18 cellular contexts compared by ENCODE assay signal in the genomic region with DNA sequence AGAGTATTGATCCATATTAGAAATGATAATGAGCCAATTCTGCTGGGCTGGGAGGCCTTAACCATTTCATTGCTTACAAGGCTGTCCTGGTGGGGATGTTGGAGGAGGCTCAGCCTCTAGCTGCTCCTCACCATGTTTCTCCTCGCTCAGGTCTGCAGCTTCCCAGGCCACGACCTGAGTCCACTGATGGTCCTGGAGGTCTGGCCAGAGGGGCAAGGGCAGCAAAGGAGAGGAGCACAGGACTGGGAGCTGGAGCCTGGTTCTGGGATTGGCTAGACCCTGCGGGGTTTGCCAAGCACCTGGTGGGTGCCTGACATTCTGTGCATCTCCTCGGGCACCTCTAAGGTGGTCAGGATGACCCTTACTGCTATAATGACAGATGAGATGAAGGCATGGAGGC.
DNase-seq lines count a peak whose midpoint lies in the region; ATAC-seq and TF ChIP-seq lines count a peak whose summit lies in the region.
"Had no signal": no experiment of that assay in that cellular context is flagged by ENCODE, and none has a peak within 500 bp of the region (broad histone marks: within the 10 kb centered on the region; RNA-seq: fewer than 3 reads in every experiment).

No MANE protein-coding gene starts in this region.

- TF ChIP-seq POLR2A in vagina (IDR thresholded peaks at IDR 0.05): no peak

- H3K4me3 Mint-ChIP-seq in chondrocyte (ENCODE audit: unreplicated experiment) (no peak overlapping the region), neural crest cell (peak overlapping the region; percentile 37)
- H3K4me3 Mint-ChIP-seq: CD8-positive, alpha-beta T cell; HFFc6 had no signal

- H3K4me3 ChIP-seq in upper lobe of right lung: no peak overlapping the region
- no peak overlapping the region for H3K4me3 ChIP-seq in vagina
- H3K4me3 ChIP-seq: BLaER1 had no signal

- H3K9me3 ChIP-seq in upper lobe of right lung (peaks cover 7% of the 10 kb centered on the region), vagina (peaks cover 4% of the 10 kb centered on the region)

- no peak overlapping the region for H3K27ac ChIP-seq in upper lobe of right lung
- H3K27ac ChIP-seq in vagina: no peak overlapping the region
- H3K27ac ChIP-seq: BLaER1 had no signal

- H3K36me3 Mint-ChIP-seq in chondrocyte (ENCODE audit: low read depth) (peaks cover 5% of the 10 kb centered on the region), neural crest cell (ENCODE audit: low read depth) (peaks cover 7% of the 10 kb centered on the region)
- H3K36me3 Mint-ChIP-seq: CD8-positive, alpha-beta T cell had no signal

- H3K36me3 ChIP-seq in upper lobe of right lung (no peaks in the 10 kb centered on the region), vagina (no peaks in the 10 kb centered on the region)
- H3K36me3 ChIP-seq: BLaER1 had no signal

- DNase-seq in Right ventricle myocardium inferior (ENCODE audit: missing footprints) (peak; percentile 8), cardiac septum (ENCODE audit: low spot score) (no peak), chondrocyte (ENCODE audit: low spot score) (peak; percentile 42), neural crest cell (ENCODE audit: low read depth, low spot score) (no peak), upper lobe of right lung (peak; percentile 40), NCI-H774 (lab: John Stamatoyannopoulos, UW) (no peak), vagina (ENCODE audit: extremely low spot score in 2 of 2) (no peak)
- DNase-seq: 8988T; Calu3; CD8-positive, alpha-beta T cell; DMS79 treated with DMSO at 0.1 percent for 48 hours; GF-D8; GOT3; H7; HFFc6 had no signal

- H3K27ac Mint-ChIP-seq in chondrocyte (ENCODE audit: unreplicated experiment) (no peak overlapping the region), neural crest cell (ENCODE audit: unreplicated experiment) (no peak overlapping the region)
- H3K27ac Mint-ChIP-seq: CD8-positive, alpha-beta T cell; HFFc6 had no signal

- H3K9me3 Mint-ChIP-seq in chondrocyte (ENCODE audit: low read depth): peaks cover 25% of the 10 kb centered on the region
- peaks cover 19% of the 10 kb centered on the region for H3K9me3 Mint-ChIP-seq in neural crest cell

- ATAC-seq in Right ventricle myocardium inferior: no peak
- no peak for ATAC-seq in upper lobe of right lung
- no peak for ATAC-seq in GM21528 (IDR thresholded peaks at IDR 0.05; ENCODE audit: low FRiP score, unreplicated experiment)
- ATAC-seq: CD8-positive, alpha-beta T cell; HCT116 had no signal

- no peaks in the 10 kb centered on the region for H3K27me3 Mint-ChIP-seq in chondrocyte (ENCODE audit: low read depth)
- peaks cover 2% of the 10 kb centered on the region for H3K27me3 Mint-ChIP-seq in neural crest cell (ENCODE audit: low read depth)

- H3K4me1 ChIP-seq in upper lobe of right lung: no peaks in the 10 kb centered on the region
- no peaks in the 10 kb centered on the region for H3K4me1 ChIP-seq in vagina

- no peaks in the 10 kb centered on the region for H3K4me1 Mint-ChIP-seq in chondrocyte (ENCODE audit: low read depth)
- peaks cover 9% of the 10 kb centered on the region for H3K4me1 Mint-ChIP-seq in neural crest cell

- H3K27me3 ChIP-seq in upper lobe of right lung (no peaks in the 10 kb centered on the region), vagina (no peaks in the 10 kb centered on the region)
- H3K27me3 ChIP-seq: BLaER1 had no signal

- intact Hi-C loops in Right ventricle myocardium inferior (cut with DNase I) (no loop called here), cardiac septum (cut with DNase I) (no loop called here), upper lobe of right lung (cut with DNase I) (no loop called here), vagina (cut with DNase I) (no loop called here)

- TF ChIP-seq CTCF in chondrocyte (IDR thresholded peaks at IDR 0.05): no peak
- TF ChIP-seq CTCF in neural crest cell (conservative IDR thresholded peaks at IDR 0.05): no peak
- no peak for TF ChIP-seq CTCF in upper lobe of right lung (IDR thresholded peaks at IDR 0.05)
- TF ChIP-seq CTCF in vagina (IDR thresholded peaks at IDR 0.05): no peak

Comparison
In these comparisons a context has a peak if more than half of its experiments do, and no peak if none do; other contexts are left out.
1. DNase-seq: peak in Right ventricle myocardium inferior (single experiment), chondrocyte (single experiment) and upper lobe of right lung (single experiment); none in cardiac septum (single experiment), neural crest cell (single experiment), NCI-H774 (single experiment) and vagina (0 of 2).